1 cellular context compared by ENCODE assay signal in the genomic region with DNA sequence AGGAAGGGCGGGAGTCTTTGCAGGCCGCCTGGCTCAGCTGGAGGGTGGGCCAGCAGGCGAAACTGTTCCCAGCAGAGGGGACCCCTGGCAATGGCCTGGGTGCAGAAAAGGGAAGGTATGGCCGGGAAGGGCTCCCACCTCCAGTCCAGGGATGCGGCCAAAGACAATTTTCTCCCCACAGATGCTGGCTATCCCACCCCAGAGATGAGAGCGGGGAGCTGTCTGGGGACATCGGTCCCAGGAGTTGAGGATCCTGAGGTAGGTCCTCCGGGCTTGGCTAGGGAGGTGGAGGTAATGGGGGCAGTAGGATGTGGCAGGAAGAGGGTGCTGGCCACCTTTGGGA.
TF ChIP-seq lines count a peak whose summit lies in the region.

No MANE protein-coding gene starts in this region.

TF ChIP-seq in HepG2, 621 proteins besides CTCF, POLR2A, EP300 and RAD21:
- TF ChIP-seq, protein P1, sequence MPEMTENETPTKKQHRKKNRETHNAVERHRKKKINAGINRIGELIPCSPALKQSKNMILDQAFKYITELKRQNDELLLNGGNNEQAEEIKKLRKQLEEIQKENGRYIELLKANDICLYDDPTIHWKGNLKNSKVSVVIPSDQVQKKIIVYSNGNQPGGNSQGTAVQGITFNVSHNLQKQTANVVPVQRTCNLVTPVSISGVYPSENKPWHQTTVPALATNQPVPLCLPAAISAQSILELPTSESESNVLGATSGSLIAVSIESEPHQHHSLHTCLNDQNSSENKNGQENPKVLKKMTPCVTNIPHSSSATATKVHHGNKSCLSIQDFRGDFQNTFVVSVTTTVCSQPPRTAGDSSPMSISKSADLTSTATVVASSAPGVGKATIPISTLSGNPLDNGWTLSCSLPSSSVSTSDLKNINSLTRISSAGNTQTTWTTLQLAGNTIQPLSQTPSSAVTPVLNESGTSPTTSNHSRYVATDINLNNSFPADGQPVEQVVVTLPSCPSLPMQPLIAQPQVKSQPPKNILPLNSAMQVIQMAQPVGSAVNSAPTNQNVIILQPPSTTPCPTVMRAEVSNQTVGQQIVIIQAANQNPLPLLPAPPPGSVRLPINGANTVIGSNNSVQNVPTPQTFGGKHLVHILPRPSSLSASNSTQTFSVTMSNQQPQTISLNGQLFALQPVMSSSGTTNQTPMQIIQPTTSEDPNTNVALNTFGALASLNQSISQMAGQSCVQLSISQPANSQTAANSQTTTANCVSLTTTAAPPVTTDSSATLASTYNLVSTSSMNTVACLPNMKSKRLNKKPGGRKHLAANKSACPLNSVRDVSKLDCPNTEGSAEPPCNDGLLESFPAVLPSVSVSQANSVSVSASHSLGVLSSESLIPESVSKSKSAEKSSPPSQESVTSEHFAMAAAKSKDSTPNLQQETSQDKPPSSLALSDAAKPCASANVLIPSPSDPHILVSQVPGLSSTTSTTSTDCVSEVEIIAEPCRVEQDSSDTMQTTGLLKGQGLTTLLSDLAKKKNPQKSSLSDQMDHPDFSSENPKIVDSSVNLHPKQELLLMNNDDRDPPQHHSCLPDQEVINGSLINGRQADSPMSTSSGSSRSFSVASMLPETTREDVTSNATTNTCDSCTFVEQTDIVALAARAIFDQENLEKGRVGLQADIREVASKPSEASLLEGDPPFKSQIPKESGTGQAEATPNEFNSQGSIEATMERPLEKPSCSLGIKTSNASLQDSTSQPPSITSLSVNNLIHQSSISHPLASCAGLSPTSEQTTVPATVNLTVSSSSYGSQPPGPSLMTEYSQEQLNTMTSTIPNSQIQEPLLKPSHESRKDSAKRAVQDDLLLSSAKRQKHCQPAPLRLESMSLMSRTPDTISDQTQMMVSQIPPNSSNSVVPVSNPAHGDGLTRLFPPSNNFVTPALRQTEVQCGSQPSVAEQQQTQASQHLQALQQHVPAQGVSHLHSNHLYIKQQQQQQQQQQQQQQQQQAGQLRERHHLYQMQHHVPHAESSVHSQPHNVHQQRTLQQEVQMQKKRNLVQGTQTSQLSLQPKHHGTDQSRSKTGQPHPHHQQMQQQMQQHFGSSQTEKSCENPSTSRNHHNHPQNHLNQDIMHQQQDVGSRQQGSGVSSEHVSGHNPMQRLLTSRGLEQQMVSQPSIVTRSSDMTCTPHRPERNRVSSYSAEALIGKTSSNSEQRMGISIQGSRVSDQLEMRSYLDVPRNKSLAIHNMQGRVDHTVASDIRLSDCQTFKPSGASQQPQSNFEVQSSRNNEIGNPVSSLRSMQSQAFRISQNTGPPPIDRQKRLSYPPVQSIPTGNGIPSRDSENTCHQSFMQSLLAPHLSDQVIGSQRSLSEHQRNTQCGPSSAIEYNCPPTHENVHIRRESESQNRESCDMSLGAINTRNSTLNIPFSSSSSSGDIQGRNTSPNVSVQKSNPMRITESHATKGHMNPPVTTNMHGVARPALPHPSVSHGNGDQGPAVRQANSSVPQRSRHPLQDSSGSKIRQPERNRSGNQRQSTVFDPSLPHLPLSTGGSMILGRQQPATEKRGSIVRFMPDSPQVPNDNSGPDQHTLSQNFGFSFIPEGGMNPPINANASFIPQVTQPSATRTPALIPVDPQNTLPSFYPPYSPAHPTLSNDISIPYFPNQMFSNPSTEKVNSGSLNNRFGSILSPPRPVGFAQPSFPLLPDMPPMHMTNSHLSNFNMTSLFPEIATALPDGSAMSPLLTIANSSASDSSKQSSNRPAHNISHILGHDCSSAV (CRISPR knock-in tag; IDR thresholded peaks at IDR 0.05; ENCODE audit: borderline replicate concordance) = no peak
- TF ChIP-seq IKZF4 (CRISPR knock-in tag; IDR thresholded peaks at IDR 0.05; ENCODE audit: borderline replicate concordance, low read depth, not compliant biosample characterization) (no peak), RBAK (CRISPR knock-in tag; IDR thresholded peaks at IDR 0.05) (no peak), RBM39 (IDR thresholded peaks at IDR 0.05; ENCODE audit: low read depth, low read length, poor library complexity, severe bottlenecking) (no peak), ZNF577 (CRISPR knock-in tag; IDR thresholded peaks at IDR 0.05; ENCODE audit: borderline replicate concordance, low read depth) (no peak)
- TF ChIP-seq, protein P2, sequence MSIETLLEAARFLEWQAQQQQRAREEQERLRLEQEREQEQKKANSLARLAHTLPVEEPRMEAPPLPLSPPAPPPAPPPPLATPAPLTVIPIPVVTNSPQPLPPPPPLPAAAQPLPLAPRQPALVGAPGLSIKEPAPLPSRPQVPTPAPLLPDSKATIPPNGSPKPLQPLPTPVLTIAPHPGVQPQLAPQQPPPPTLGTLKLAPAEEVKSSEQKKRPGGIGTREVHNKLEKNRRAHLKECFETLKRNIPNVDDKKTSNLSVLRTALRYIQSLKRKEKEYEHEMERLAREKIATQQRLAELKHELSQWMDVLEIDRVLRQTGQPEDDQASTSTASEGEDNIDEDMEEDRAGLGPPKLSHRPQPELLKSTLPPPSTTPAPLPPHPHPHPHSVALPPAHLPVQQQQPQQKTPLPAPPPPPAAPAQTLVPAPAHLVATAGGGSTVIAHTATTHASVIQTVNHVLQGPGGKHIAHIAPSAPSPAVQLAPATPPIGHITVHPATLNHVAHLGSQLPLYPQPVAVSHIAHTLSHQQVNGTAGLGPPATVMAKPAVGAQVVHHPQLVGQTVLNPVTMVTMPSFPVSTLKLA (IDR thresholded peaks at IDR 0.05) = no peak
- TF ChIP-seq, protein P3, sequence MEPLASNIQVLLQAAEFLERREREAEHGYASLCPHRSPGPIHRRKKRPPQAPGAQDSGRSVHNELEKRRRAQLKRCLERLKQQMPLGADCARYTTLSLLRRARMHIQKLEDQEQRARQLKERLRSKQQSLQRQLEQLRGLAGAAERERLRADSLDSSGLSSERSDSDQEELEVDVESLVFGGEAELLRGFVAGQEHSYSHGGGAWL (CRISPR knock-in tag; IDR thresholded peaks at IDR 0.05) = no peak
